Comparison of ENCODE assay signal across 8 cellular contexts in the genomic region with DNA sequence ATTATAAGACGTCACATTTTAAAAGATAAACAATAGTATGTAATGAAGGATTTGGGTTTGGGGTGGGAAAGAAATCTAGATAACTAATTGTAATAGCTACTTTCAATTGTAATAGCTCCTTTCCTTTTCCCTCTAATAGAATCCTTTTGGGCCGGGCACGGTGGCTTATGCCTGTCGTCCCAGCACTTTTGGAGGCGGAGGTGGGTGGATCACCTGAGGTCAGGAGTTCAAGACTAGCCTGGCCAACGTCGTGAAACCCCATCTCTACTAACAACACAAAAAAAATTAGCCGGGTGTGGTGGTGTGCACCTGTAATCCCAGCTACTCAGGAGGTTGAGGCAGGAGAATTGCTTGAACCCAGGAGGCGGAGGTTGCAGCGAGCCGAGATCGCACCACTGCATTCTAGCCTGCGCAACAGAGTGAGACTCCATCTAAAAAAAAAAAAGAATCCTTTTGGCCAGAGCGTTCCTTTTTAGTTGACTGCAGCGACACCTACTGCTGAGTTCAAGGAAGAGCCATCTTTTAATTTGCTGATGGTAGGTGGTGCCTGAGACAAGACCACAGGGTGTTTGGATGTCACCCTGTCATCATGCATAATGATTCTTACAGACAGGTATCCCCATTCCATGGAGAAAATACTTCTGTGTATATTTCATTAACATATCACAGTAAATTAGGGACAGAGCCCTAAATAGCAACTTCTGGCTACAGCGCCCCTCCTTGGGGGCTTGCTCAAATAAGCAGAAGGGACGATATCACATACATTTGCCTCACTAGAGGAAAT.
DNase-seq lines count a peak whose midpoint lies in the region; ATAC-seq, FAIRE-seq and TF ChIP-seq lines count a peak whose summit lies in the region.

No MANE protein-coding gene starts in this region.

- ATAC-seq in A549: peak; percentile 93 to 98
- ATAC-seq in HG03045 (IDR thresholded peaks at IDR 0.05; ENCODE audit: unreplicated experiment): peak; percentile 69
- peak; percentile 77 to 78 for ATAC-seq in lower lobe of right lung

- H3K27me3 ChIP-seq in lower lobe of right lung (ENCODE audit: low read depth): no peaks in the 10 kb centered on the region

- H3K36me3 ChIP-seq in lower lobe of right lung: no peaks in the 10 kb centered on the region

- no peaks in the 10 kb centered on the region for H3K9me3 ChIP-seq in A549
- H3K9me3 ChIP-seq in lower lobe of right lung: no peaks in the 10 kb centered on the region

- TF ChIP-seq CTCF in A549 (IDR thresholded peaks at IDR 0.05): peak; percentile 86
- peak; percentile 62 for TF ChIP-seq CTCF in lower lobe of right lung (IDR thresholded peaks at IDR 0.05)

- FAIRE-seq in A549 (lab: Jason Lieb, UNC) (peak; percentile 83), GM12891 (lab: Jason Lieb, UNC) (peak; percentile 94), TTC549 (lab: Jason Lieb, UNC) (peak; percentile 34)

- POLR2A ChIA-PET in A549 (lab: Yijun Ruan, JAX): no interaction called here

- peak; percentile 82 to 85 for TF ChIP-seq RAD21 in A549 (conservative IDR thresholded peaks at IDR 0.05 in 1 of 2, IDR thresholded peaks at IDR 0.05 in 1 of 2)

- H3K4me1 ChIP-seq in A549: no peaks in the 10 kb centered on the region
- peaks cover 6% of the 10 kb centered on the region for H3K4me1 ChIP-seq in lower lobe of right lung

- intact Hi-C loops in lower lobe of right lung (cut with DNase I): loop anchor here (5.0 to 10.0 kb wide), 2 partner anchors 380 to 588 kb away; no protein-coding TSS in a partner anchor

- TF ChIP-seq EP300 in A549 (IDR thresholded peaks at IDR 0.05): no peak

- WGBS in A549 (ENCODE audit: missing lambda C conversion rate): 10% methylated on average over 17 of the region's 17 CpGs

- H3K27ac ChIP-seq in A549 (no peak overlapping the region), lower lobe of right lung (no peak overlapping the region)

- peak overlapping the region; percentile 92 for H3K4me2 ChIP-seq in A549

- DNase-seq in A549 (ENCODE audit: low read depth in 1 of 2, low spot score in 1 of 2) (peak; percentile 63 to 72), GM12891 (ENCODE audit: insufficient read length, low spot score) (peak; percentile 23), NCI-H2029 (lab: John Stamatoyannopoulos, UW) (peak; percentile 67), dermis microvascular lymphatic vessel endothelial cell (ENCODE audit: low read depth in 2 of 2) (peak; percentile 63 to 68), lower lobe of right lung (no peak)
- DNase-seq in stimulated activated CD8-positive, alpha-beta memory T cell treated with anti-CD3 and anti-CD28 coated beads, Interleukin-7, amount 100 ng/mL, for 24 hours (ENCODE audit: low read depth): peak; percentile 7

- TF ChIP-seq POLR2A in A549 (IDR thresholded peaks at IDR 0.05; ENCODE audit: low read length) (no peak), GM12891 (IDR thresholded peaks at IDR 0.05; ENCODE audit: low read depth, low read length) (no peak)

- CTCF ChIA-PET in A549 (lab: Yijun Ruan, JAX): interaction anchor here (0.7 to 2.9 kb wide), 35 partner anchors 9 to 1109 kb away, joined by 3 to 26 read pairs (median 3); no protein-coding TSS in a partner anchor

- H3K4me3 ChIP-seq in A549 (peak overlapping the region; percentile 36; the same call in 1 of the 3 replicates), lower lobe of right lung (no peak overlapping the region)

TF ChIP-seq in A549, 52 proteins besides CTCF, POLR2A, EP300 and RAD21:
- no peak for TF ChIP-seq EHF (CRISPR knock-in tag; IDR thresholded peaks at IDR 0.05)
- TF ChIP-seq ESRRA (IDR thresholded peaks at IDR 0.05; ENCODE audit: borderline replicate concordance, low read length): no peak
- TF ChIP-seq HOXB13 (CRISPR knock-in tag; IDR thresholded peaks at IDR 0.05; ENCODE audit: low read depth): no peak
- no peak for TF ChIP-seq FOXS1 (CRISPR knock-in tag; IDR thresholded peaks at IDR 0.05)
- peak; percentile 66 for TF ChIP-seq SMC3 (IDR thresholded peaks at IDR 0.05)

TF ChIP-seq in GM12891, 5 proteins besides CTCF, POLR2A, EP300 and RAD21:
- no peak for TF ChIP-seq POU2F2 (IDR thresholded peaks at IDR 0.05; ENCODE audit: low read depth, low read length)
- TF ChIP-seq SPI1 (IDR thresholded peaks at IDR 0.05; ENCODE audit: low read depth, low read length): no peak
- no peak for TF ChIP-seq PAX5 (IDR thresholded peaks at IDR 0.05; ENCODE audit: insufficient read depth, low read length, severe bottlenecking)
TF ChIP-seq in GM12891: peak in this region for 0.
